1 cellular context compared by ENCODE assay signal in the genomic region with DNA sequence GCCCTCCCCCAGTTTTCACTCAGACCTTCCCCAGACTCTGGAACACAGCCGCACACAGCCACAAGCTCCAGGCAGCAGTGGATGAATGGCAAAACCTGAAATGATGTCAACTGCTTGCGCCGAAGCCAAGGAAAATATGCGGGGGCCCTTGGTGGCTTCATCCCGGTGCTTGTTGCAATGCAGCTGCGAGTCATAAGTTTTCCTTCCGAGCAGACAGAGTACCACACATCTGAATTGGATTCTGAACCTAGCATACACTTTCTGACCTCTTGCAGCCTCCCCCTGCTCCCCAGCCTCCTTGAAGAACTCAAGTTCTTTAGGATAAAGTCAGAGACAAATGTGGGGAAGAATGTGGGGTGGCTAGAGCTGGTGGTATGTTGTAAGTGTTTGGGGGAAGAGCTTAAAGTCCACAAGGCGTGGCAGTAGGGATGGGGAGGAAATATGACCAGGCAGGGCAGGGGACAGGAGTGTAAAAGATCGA.
TF ChIP-seq lines count a peak whose summit lies in the region.

No MANE protein-coding gene starts in this region.

TF ChIP-seq in WTC11, 78 proteins besides CTCF, POLR2A, EP300 and RAD21 (continued from another document):
- TF ChIP-seq FOXP4 (CRISPR knock-in tag; IDR thresholded peaks at IDR 0.05) (no peak), TP53 (CRISPR knock-in tag; IDR thresholded peaks at IDR 0.05) (no peak), ZNF121 (CRISPR knock-in tag; IDR thresholded peaks at IDR 0.05) (no peak), ZNF423 (CRISPR knock-in tag; IDR thresholded peaks at IDR 0.05) (no peak), ZNF232 (CRISPR knock-in tag; IDR thresholded peaks at IDR 0.05) (no peak)
